ENCODE assay signal across 30 cellular contexts in genomic region chr11:73766763-73767162, GRCh38.
"Had no signal": no experiment of that assay in that cellular context is flagged by ENCODE, and none has a peak within 500 bp of the region (broad histone marks: within the 10 kb centered on the region; RNA-seq: fewer than 3 reads in every experiment).

No MANE protein-coding gene starts in this region.

- H3K4me1 ChIP-seq: adrenal gland, colonic mucosa, gastroesophageal sphincter, heart right ventricle had no signal

- H3K27me3 ChIP-seq: adrenal gland, body of pancreas, colonic mucosa, esophagus squamous epithelium had no signal

- H3K9me3 Mint-ChIP-seq: activated CD4-positive, alpha-beta T cell treated with anti-CD3 and anti-CD28 coated beads, Interleukin-2, amount 10 ng/mL, durations not matched to agents 7 days and 5 days; activated CD8-positive, alpha-beta T cell treated with anti-CD3 and anti-CD28 coated beads for 36 hours; activated T-cell treated with anti-CD3 and anti-CD28 coated beads, Interleukin-2, amount 50 U/mL, for 4 hours; activated T-helper 17 cell treated with anti-CD3 and anti-CD28 coated beads, Interleukin-2, amount 50 U/mL, for 72 hours; T-helper 2 cell treated with Interferon-gamma antibody and Interleukin-4, amounts not matched to agents 5 μg/mL and 100 μg/mL, for 36 hours had no signal

- H3K4me1 Mint-ChIP-seq: activated T-helper 17 cell treated with anti-CD3 and anti-CD28 coated beads, Interleukin-2, amount 50 U/mL, for 72 hours; T-helper 17 cell had no signal

- H3K36me3 Mint-ChIP-seq: activated naive CD8-positive, alpha-beta T cell had no signal

- H3K9me3 ChIP-seq: adrenal gland, body of pancreas, colonic mucosa, esophagus squamous epithelium, gastroesophageal sphincter, heart right ventricle had no signal

- FAIRE-seq: endometrium, endothelial cell of umbilical vein had no signal

- H3K27ac ChIP-seq: adrenal gland, body of pancreas, colonic mucosa, epithelial cell of prostate, esophagus squamous epithelium, gastroesophageal sphincter, heart right ventricle had no signal

- H3K36me3 ChIP-seq: adrenal gland, colonic mucosa, esophagus squamous epithelium, gastroesophageal sphincter, heart right ventricle had no signal

- DNase-seq: activated CD4-positive, alpha-beta T cell treated with anti-CD3 and anti-CD28 coated beads for 4 hours; activated CD4-positive, alpha-beta T cell treated with anti-CD3 and anti-CD28 coated beads, Interleukin-2, amount 10 ng/mL, durations not matched to agents 7 days and 5 days; activated CD4-positive, alpha-beta T cell treated with anti-CD3 and anti-CD28 coated beads, Interleukin-2, amount 50 U/mL, for 48 hours; activated CD4-positive, CD25-positive, alpha-beta regulatory T cell; activated CD4-positive, CD25-positive, alpha-beta regulatory T cell treated with anti-CD3 and anti-CD28 coated beads, Interleukin-2, amount 50 U/mL, for 72 hours; activated CD8-positive, alpha-beta memory T cell treated with anti-CD3 and anti-CD28 coated beads for 24 hours; activated CD8-positive, alpha-beta T cell treated with anti-CD3 and anti-CD28 coated beads for 36 hours; activated effector memory CD4-positive, alpha-beta T cell treated with Interleukin-2 at 50 U/mL for 16 hours; activated gamma-delta T cell treated with Interleukin-2 at 50 U/mL for 16 hours; activated naive CD4-positive, alpha-beta T cell treated with anti-CD3 and anti-CD28 coated beads, Interleukin-2, amount 50 U/mL, for 16 hours; activated naive CD4-positive, alpha-beta T cell treated with Interleukin-2 at 50 U/mL for 16 hours; activated T-cell treated with anti-CD3 and anti-CD28 coated beads, Interleukin-2, amount 50 U/mL, for 4 hours; adrenal gland; aorta; body of pancreas; colonic mucosa; effector CD8-positive, alpha-beta T cell; esophagus squamous epithelium; foreskin melanocyte; heart right ventricle; T-helper 1 cell; T-helper 17 cell; T1000 had no signal

- H3K27ac Mint-ChIP-seq: activated CD4-positive, alpha-beta T cell treated with anti-CD3 and anti-CD28 coated beads, Interleukin-2, amount 10 ng/mL, durations not matched to agents 7 days and 5 days; activated CD8-positive, alpha-beta T cell treated with anti-CD3 and anti-CD28 coated beads for 36 hours; activated naive CD8-positive, alpha-beta T cell; activated T-helper 17 cell treated with anti-CD3 and anti-CD28 coated beads, Interleukin-2, amount 50 U/mL, for 72 hours; T-helper 17 cell; T-helper 2 cell treated with Interferon-gamma antibody and Interleukin-4, amounts not matched to agents 5 μg/mL and 100 μg/mL, for 36 hours had no signal

- ATAC-seq: activated CD8-positive, alpha-beta T cell treated with anti-CD3 and anti-CD28 coated beads for 36 hours; activated T-cell treated with anti-CD3 and anti-CD28 coated beads, Interleukin-2, amount 50 U/mL, for 4 hours; activated T-helper 17 cell treated with anti-CD3 and anti-CD28 coated beads, Interleukin-2, amount 50 U/mL, for 72 hours; body of pancreas; gastroesophageal sphincter; heart right ventricle; T-helper 17 cell had no signal

- H3K4me3 Mint-ChIP-seq: activated CD4-positive, alpha-beta T cell treated with anti-CD3 and anti-CD28 coated beads, Interleukin-2, amount 10 ng/mL, durations not matched to agents 7 days and 5 days; activated CD8-positive, alpha-beta T cell treated with anti-CD3 and anti-CD28 coated beads for 36 hours; activated naive CD8-positive, alpha-beta T cell; activated T-cell treated with anti-CD3 and anti-CD28 coated beads, Interleukin-2, amount 50 U/mL, for 4 hours; activated T-helper 17 cell treated with anti-CD3 and anti-CD28 coated beads, Interleukin-2, amount 50 U/mL, for 72 hours; T-helper 17 cell; T-helper 2 cell treated with Interferon-gamma antibody and Interleukin-4, amounts not matched to agents 5 μg/mL and 100 μg/mL, for 36 hours had no signal

- H3K4me3 ChIP-seq: adrenal gland, body of pancreas, colonic mucosa, esophagus squamous epithelium, gastroesophageal sphincter, heart right ventricle had no signal
